Comparison of ENCODE assay signal across 20 cellular contexts in genomic region chr6:155549928-155550327, GRCh38.
DNase-seq lines count a peak whose midpoint lies in the region; ATAC-seq, FAIRE-seq and TF ChIP-seq lines count a peak whose summit lies in the region.
"Had no signal": no experiment of that assay in that cellular context is flagged by ENCODE, and none has a peak within 500 bp of the region (broad histone marks: within the 10 kb centered on the region; RNA-seq: fewer than 3 reads in every experiment).

No MANE protein-coding gene starts in this region.

- ATAC-seq in HepG2: peak; percentile 55; the same call in 2 of the 3 replicates
- no peak for ATAC-seq in right lobe of liver
- no peak for ATAC-seq in K562
- ATAC-seq: A549; CD8-positive, alpha-beta T cell had no signal

- TF ChIP-seq CTCF in HepG2 (CRISPR knock-in tag; IDR thresholded peaks at IDR 0.05) (no peak), right lobe of liver (IDR thresholded peaks at IDR 0.05) (no peak), K562 (IDR thresholded peaks at IDR 0.05 in 2 of 3, conservative IDR thresholded peaks at IDR 0.05 in 1 of 3; ENCODE audit: insufficient read depth in 2 of 3, low read depth in 1 of 3, low read length in 3 of 3) (no peak), stomach (IDR thresholded peaks at IDR 0.05) (no peak)

- DNase-seq in HepG2 (ENCODE audit: low spot score): no peak
- no peak for DNase-seq in right lobe of liver
- DNase-seq in K562 (ENCODE audit: extremely low read depth in 1 of 4, low spot score in 3 of 4): no peak
- DNase-seq in myocyte (ENCODE audit: low read depth): peak; percentile 8
- DNase-seq in stomach: no peak
- DNase-seq in islet precursor cell: no peak
- DNase-seq: AML-193; Caco-2; Calu3; CD4-positive, alpha-beta T cell; CD8-positive, alpha-beta T cell; DMS79 treated with DMSO at 0.1 percent for 48 hours; GF-D8 had no signal

- H3K4me1 ChIP-seq in HepG2 (ENCODE audit: insufficient read depth, low read length) (peaks cover 8% of the 10 kb centered on the region), right lobe of liver (no peaks in the 10 kb centered on the region), K562 (replicated peaks in 1 of 2; ENCODE audit: control insufficient read depth in 2 of 2, insufficient read depth in 2 of 2, low read length in 2 of 2) (no peaks in the 10 kb centered on the region), stomach (no peaks in the 10 kb centered on the region)
- H3K4me1 ChIP-seq: A549; BLaER1 treated with 17β-estradiol and CSF1 and Interleukin-3, amounts not matched to agents 10 nM and 100 nM; Caco-2 had no signal

- in situ Hi-C loops in HepG2 (cut with HindIII; ENCODE audit: extremely low pct_ligation_motif_present, low pct_unique_long_range_greater_than_20kb): loop anchor here (25.0 kb wide), 1 partner anchor 638 kb away; no protein-coding TSS in a partner anchor
- in situ Hi-C loops in K562 (cut with MboI): no loop called here

- H3K9me3 ChIP-seq in HepG2 (ENCODE audit: low read length) (no peaks in the 10 kb centered on the region), right lobe of liver (no peaks in the 10 kb centered on the region), K562 (replicated peaks; ENCODE audit: control insufficient read depth, insufficient read depth, low read depth, low read length) (no peaks in the 10 kb centered on the region), stomach (no peaks in the 10 kb centered on the region)
- H3K9me3 ChIP-seq: A549; BLaER1 treated with 17β-estradiol and CSF1 and Interleukin-3, amounts not matched to agents 10 nM and 100 nM; Caco-2 had no signal

- CTCF ChIA-PET in HepG2 (lab: Yijun Ruan, JAX; ENCODE audit: low intra/inter-chr PET ratio, low total read pairs): no interaction called here
- CTCF ChIA-PET in K562 (lab: Yijun Ruan, JAX; ENCODE audit: low intra/inter-chr PET ratio): no interaction called here

- TF ChIP-seq POLR2A in HepG2 (IDR thresholded peaks at IDR 0.05; ENCODE audit: insufficient read depth in 1 of 2, low read depth in 2 of 2, low read length in 2 of 2) (no peak), right lobe of liver (IDR thresholded peaks at IDR 0.05) (no peak), K562 (conservative IDR thresholded peaks at IDR 0.05) (no peak), stomach (IDR thresholded peaks at IDR 0.05) (no peak)

- H3K9ac ChIP-seq in HepG2 (ENCODE audit: insufficient read depth, low read depth, low read length) (no peak overlapping the region), K562 (ENCODE audit: insufficient read depth in 1 of 2, low read depth in 2 of 2, low read length in 2 of 2) (no peak overlapping the region)
- H3K9ac ChIP-seq: BLaER1 treated with 17β-estradiol and CSF1 and Interleukin-3, amounts not matched to agents 10 nM and 100 nM had no signal

- H3K79me2 ChIP-seq in HepG2 (ENCODE audit: insufficient read depth, low read length): no peaks in the 10 kb centered on the region
- H3K79me2 ChIP-seq in K562 (ENCODE audit: control insufficient read depth, insufficient read depth, low read length): no peaks in the 10 kb centered on the region

- no peak overlapping the region for H3K4me2 ChIP-seq in HepG2 (ENCODE audit: low read depth, low read length)
- no peak overlapping the region for H3K4me2 ChIP-seq in K562 (ENCODE audit: insufficient read depth, low read length)
- H3K4me2 ChIP-seq: A549; BLaER1 treated with 17β-estradiol and CSF1 and Interleukin-3, amounts not matched to agents 10 nM and 100 nM had no signal

- H3K27ac ChIP-seq in HepG2 (ENCODE audit: extremely low read length, insufficient read depth, low read length) (no peak overlapping the region), right lobe of liver (no peak overlapping the region), K562 (ENCODE audit: extremely low read depth, low read depth, low read length) (no peak overlapping the region), stomach (no peak overlapping the region)
- H3K27ac ChIP-seq: 22Rv1; A549; BLaER1 treated with 17β-estradiol and CSF1 and Interleukin-3, amounts not matched to agents 10 nM and 100 nM; C4-2B had no signal

- H3K4me3 ChIP-seq in HepG2 (replicated peaks in 1 of 3; ENCODE audit: insufficient read depth in 1 of 3, low read depth in 2 of 3, low read length in 3 of 3) (no peak overlapping the region), right lobe of liver (no peak overlapping the region), K562 (no peak overlapping the region), stomach (no peak overlapping the region)
- H3K4me3 ChIP-seq: A549; BLaER1 treated with 17β-estradiol and CSF1 and Interleukin-3, amounts not matched to agents 10 nM and 100 nM had no signal

- H3K27me3 ChIP-seq in HepG2 (ENCODE audit: control insufficient read depth in 1 of 2, insufficient read depth in 2 of 2, low read length in 2 of 2) (no peaks in the 10 kb centered on the region; a peak in 1 of 5 replicates), right lobe of liver (no peaks in the 10 kb centered on the region), K562 (ENCODE audit: control insufficient read depth in 2 of 2, insufficient read depth in 2 of 2, low read length in 2 of 2) (no peaks in the 10 kb centered on the region), stomach (no peaks in the 10 kb centered on the region)
- H3K27me3 ChIP-seq: BLaER1 treated with 17β-estradiol and CSF1 and Interleukin-3, amounts not matched to agents 10 nM and 100 nM had no signal

- BruUV-seq in HepG2 (replicated peaks; lab: Mats Ljungman, UMichigan): no TSS peak
- BruUV-seq in K562 (replicated peaks; lab: Mats Ljungman, UMichigan): no TSS peak

- H3K9me1 ChIP-seq in K562 (ENCODE audit: control insufficient read depth, insufficient read depth, low read length): no peaks in the 10 kb centered on the region

- FAIRE-seq in HepG2 (lab: Jason Lieb, UNC): no peak
- peak; percentile 37 for FAIRE-seq in K562 (lab: Jason Lieb, UNC)
- FAIRE-seq: A549, G401.6, GM12891, GM19239 had no signal

- H2AFZ ChIP-seq in HepG2 (ENCODE audit: low read length) (no peak overlapping the region), K562 (ENCODE audit: low read depth, low read length) (no peak overlapping the region)

- H4K20me1 ChIP-seq in HepG2 (ENCODE audit: insufficient read depth, low read length) (no peaks in the 10 kb centered on the region), K562 (replicated peaks; ENCODE audit: control insufficient read depth, insufficient read depth, low read length) (no peaks in the 10 kb centered on the region)
- H4K20me1 ChIP-seq: BLaER1 treated with 17β-estradiol and CSF1 and Interleukin-3, amounts not matched to agents 10 nM and 100 nM had no signal

- TF ChIP-seq EP300 in HepG2 (IDR thresholded peaks at IDR 0.05; ENCODE audit: low read depth in 2 of 2, low read length in 2 of 2) (no peak), HepG2 (CRISPR knock-in tag; IDR thresholded peaks at IDR 0.05; ENCODE audit: borderline replicate concordance) (no peak), K562 (IDR thresholded peaks at IDR 0.05; ENCODE audit: low read length) (no peak), stomach (IDR thresholded peaks at IDR 0.05) (no peak)

- 17% methylated on average over 2 of the region's 4 CpGs for WGBS in HepG2 (ENCODE audit: low lambda C conversion rate)
- WGBS in right lobe of liver (ENCODE audit: insufficient coverage, low coverage, low lambda C conversion rate, missing lambda C conversion rate): 79% methylated on average over 2 of the region's 4 CpGs
- 6% methylated on average over 4 of the region's 4 CpGs for WGBS in K562 (ENCODE audit: insufficient coverage, low coverage, missing lambda C conversion rate)
- 61 to 84% (median 83%) methylated on average over 4 of the region's 4 CpGs for WGBS in stomach, 5 donors

- intact Hi-C loops in HepG2 (cut with micrococcal nuclease; ENCODE audit: unreplicated experiment): no loop called here
- intact Hi-C loops in right lobe of liver (cut with DNase I): no loop called here
- intact Hi-C loops in K562 (cut with micrococcal nuclease): no loop called here
- intact Hi-C loops in stomach (cut with DNase I; ENCODE audit: low total_unique reads): no loop called here

- POLR2A ChIA-PET in HepG2 (lab: Yijun Ruan, JAX) (no interaction called here), K562 (lab: Yijun Ruan, JAX) (no interaction called here)

- TF ChIP-seq RAD21 in HepG2 (CRISPR knock-in tag; IDR thresholded peaks at IDR 0.05) (no peak), K562 (CRISPR knock-in tag; conservative IDR thresholded peaks at IDR 0.05 in 1 of 2, IDR thresholded peaks at IDR 0.05 in 1 of 2) (no peak)

- H3K36me3 ChIP-seq in HepG2 (replicated peaks in 1 of 2; ENCODE audit: control insufficient read depth in 1 of 2, insufficient read depth in 2 of 2, low read length in 2 of 2): no peaks in the 10 kb centered on the region
- H3K36me3 ChIP-seq in right lobe of liver: no peaks in the 10 kb centered on the region
- no peaks in the 10 kb centered on the region for H3K36me3 ChIP-seq in K562 (ENCODE audit: control insufficient read depth, insufficient read depth, low read length)
- H3K36me3 ChIP-seq in stomach: no peaks in the 10 kb centered on the region
- H3K36me3 ChIP-seq: BLaER1 treated with 17β-estradiol and CSF1 and Interleukin-3, amounts not matched to agents 10 nM and 100 nM had no signal

TF ChIP-seq in HepG2, 621 proteins besides CTCF, POLR2A, EP300 and RAD21 (continues in another document):
- peak; percentile 40 for TF ChIP-seq HNF4A (CRISPR knock-in tag; IDR thresholded peaks at IDR 0.05)
- no peak for TF ChIP-seq ZNF670 (CRISPR knock-in tag; IDR thresholded peaks at IDR 0.05; ENCODE audit: borderline replicate concordance)
- TF ChIP-seq KMT2A (CRISPR knock-in tag; IDR thresholded peaks at IDR 0.05): no peak
- TF ChIP-seq TFAP4 (IDR thresholded peaks at IDR 0.05; ENCODE audit: borderline replicate concordance, low read depth): 0 out of 2 replicates have a peak, but pooled peaks have one; percentile 12

TF ChIP-seq in K562, 482 proteins besides CTCF, POLR2A, EP300 and RAD21 (continues in another document):
- no peak for TF ChIP-seq ZNF445 (CRISPR knock-in tag; IDR thresholded peaks at IDR 0.05; ENCODE audit: low read depth)
- TF ChIP-seq ATF4 (CRISPR knock-in tag; IDR thresholded peaks at IDR 0.05): no peak
- TF ChIP-seq XRCC5 (IDR thresholded peaks at IDR 0.05; ENCODE audit: low read depth, low read length): no peak
- TF ChIP-seq RFX1 (IDR thresholded peaks at IDR 0.05): no peak
- no peak for TF ChIP-seq MLX (CRISPR knock-in tag; conservative IDR thresholded peaks at IDR 0.05)

Comparison
In these comparisons a context has a peak if more than half of its experiments do, and no peak if none do; other contexts are left out.
1. Of the 241 proteins assayed by ChIP-seq in both HepG2 and K562: peak only in HepG2: TFAP4; only in K562: none; in both: none; in neither: 240.